Comparison of ENCODE assay signal across 1 cellular context in the genomic region with DNA sequence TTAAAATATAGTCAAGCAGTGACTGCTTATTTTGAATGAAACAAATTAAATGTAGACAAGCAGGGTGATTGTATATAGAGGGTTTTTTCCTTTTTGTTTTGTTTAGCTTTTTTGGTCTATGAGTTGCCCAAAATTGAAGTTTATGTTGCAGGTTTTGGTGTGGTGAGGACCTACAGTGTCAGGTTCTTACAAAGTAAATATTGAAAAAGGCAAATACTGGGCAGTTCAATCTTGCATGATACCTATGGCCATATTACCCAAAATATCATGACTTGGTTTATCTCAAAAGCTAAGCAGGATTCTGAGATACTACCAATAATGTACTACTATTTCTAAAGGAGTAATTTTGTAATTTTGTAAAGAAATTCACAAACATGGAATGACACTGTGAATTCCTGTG.
TF ChIP-seq lines count a peak whose summit lies in the region.

No MANE protein-coding gene starts in this region.

TF ChIP-seq in GM23338, 12 proteins besides CTCF, POLR2A, EP300 and RAD21 (continued from another document):
- TF ChIP-seq, protein P1, sequence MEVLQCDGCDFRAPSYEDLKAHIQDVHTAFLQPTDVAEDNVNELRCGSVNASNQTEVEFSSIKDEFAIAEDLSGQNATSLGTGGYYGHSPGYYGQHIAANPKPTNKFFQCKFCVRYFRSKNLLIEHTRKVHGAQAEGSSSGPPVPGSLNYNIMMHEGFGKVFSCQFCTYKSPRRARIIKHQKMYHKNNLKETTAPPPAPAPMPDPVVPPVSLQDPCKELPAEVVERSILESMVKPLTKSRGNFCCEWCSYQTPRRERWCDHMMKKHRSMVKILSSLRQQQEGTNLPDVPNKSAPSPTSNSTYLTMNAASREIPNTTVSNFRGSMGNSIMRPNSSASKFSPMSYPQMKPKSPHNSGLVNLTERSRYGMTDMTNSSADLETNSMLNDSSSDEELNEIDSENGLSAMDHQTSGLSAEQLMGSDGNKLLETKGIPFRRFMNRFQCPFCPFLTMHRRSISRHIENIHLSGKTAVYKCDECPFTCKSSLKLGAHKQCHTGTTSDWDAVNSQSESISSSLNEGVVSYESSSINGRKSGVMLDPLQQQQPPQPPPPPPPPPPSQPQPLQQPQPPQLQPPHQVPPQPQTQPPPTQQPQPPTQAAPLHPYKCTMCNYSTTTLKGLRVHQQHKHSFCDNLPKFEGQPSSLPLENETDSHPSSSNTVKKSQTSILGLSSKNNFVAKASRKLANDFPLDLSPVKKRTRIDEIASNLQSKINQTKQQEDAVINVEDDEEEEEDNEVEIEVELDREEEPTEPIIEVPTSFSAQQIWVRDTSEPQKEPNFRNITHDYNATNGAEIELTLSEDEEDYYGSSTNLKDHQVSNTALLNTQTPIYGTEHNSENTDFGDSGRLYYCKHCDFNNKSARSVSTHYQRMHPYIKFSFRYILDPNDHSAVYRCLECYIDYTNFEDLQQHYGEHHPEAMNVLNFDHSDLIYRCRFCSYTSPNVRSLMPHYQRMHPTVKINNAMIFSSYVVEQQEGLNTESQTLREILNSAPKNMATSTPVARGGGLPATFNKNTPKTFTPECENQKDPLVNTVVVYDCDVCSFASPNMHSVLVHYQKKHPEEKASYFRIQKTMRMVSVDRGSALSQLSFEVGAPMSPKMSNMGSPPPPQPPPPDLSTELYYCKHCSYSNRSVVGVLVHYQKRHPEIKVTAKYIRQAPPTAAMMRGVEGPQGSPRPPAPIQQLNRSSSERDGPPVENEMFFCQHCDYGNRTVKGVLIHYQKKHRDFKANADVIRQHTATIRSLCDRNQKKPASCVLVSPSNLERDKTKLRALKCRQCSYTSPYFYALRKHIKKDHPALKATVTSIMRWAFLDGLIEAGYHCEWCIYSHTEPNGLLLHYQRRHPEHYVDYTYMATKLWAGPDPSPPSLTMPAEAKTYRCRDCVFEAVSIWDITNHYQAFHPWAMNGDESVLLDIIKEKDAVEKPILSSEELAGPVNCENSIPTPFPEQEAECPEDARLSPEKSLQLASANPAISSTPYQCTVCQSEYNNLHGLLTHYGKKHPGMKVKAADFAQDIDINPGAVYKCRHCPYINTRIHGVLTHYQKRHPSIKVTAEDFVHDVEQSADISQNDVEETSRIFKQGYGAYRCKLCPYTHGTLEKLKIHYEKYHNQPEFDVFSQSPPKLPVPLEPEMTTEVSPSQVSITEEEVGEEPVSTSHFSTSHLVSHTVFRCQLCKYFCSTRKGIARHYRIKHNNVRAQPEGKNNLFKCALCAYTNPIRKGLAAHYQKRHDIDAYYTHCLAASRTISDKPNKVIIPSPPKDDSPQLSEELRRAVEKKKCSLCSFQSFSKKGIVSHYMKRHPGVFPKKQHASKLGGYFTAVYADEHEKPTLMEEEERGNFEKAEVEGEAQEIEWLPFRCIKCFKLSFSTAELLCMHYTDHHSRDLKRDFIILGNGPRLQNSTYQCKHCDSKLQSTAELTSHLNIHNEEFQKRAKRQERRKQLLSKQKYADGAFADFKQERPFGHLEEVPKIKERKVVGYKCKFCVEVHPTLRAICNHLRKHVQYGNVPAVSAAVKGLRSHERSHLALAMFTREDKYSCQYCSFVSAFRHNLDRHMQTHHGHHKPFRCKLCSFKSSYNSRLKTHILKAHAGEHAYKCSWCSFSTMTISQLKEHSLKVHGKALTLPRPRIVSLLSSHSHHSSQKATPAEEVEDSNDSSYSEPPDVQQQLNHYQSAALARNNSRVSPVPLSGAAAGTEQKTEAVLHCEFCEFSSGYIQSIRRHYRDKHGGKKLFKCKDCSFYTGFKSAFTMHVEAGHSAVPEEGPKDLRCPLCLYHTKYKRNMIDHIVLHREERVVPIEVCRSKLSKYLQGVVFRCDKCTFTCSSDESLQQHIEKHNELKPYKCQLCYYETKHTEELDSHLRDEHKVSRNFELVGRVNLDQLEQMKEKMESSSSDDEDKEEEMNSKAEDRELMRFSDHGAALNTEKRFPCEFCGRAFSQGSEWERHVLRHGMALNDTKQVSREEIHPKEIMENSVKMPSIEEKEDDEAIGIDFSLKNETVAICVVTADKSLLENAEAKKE (CRISPR knock-in tag; IDR thresholded peaks at IDR 0.05): no peak
- TF ChIP-seq CREB1 (CRISPR knock-in tag; IDR thresholded peaks at IDR 0.05; ENCODE audit: low read depth) (no peak), EZH2 (IDR thresholded peaks at IDR 0.05; ENCODE audit: low read depth, unreplicated experiment) (no peak), ZNF331 (CRISPR knock-in tag; IDR thresholded peaks at IDR 0.05; ENCODE audit: low read depth) (no peak)
